In the genomic region with DNA sequence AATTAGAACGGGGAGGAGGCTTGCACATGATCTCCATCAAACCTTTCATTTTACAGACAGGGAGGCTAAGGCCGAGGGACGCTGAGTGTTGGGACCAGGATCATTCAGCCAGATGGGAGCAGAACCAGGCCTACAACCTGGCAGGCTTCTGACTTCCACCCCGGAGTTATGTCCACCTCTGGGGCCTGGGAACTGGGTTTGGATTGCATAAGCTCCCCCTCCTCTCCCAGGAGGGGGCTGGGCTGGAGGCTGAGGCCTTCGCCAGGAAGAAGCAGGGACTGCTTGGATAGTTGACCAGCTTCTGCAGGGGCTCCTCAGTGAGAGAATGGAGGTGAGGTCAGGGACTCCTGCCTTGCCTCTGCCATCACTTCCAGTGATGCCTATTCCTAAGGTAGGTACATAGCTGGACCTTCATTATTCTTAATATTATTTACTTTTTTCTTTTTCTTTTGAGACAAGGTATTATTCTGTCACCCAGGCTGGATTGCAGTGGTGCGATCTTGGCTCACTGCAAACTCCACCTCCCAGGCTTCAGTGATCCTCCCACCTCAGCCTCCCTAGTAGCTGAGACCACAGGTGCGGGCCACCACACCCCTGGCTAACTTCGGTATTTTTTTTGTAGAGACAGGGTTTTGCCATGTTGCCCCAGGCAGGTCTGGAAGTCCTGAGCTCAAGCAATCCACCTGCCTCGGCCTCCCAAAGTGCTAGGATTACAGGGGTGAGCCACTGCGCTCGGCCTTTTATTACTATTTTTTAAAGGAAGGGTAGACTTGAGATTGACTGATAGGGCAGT, we compare ENCODE assay signal across 10 cellular contexts. TPM values are rescaled to one million over a fixed set of nuclear protein-coding genes. Genes with fewer than 3 reads are reported as not detected.
DNase-seq lines count a peak whose midpoint lies in the region; ATAC-seq, FAIRE-seq and TF ChIP-seq lines count a peak whose summit lies in the region.
"Had no signal": no experiment of that assay in that cellular context is flagged by ENCODE, and none has a peak within 500 bp of the region (broad histone marks: within the 10 kb centered on the region; RNA-seq: fewer than 3 reads in every experiment).

No MANE protein-coding gene starts in this region.

- no peaks in the 10 kb centered on the region for H3K9me3 Mint-ChIP-seq in Calu3 (ENCODE audit: low read depth, unreplicated experiment)
- H3K9me3 Mint-ChIP-seq in IgD-negative memory B cell = no peaks in the 10 kb centered on the region
- peaks cover 1% of the 10 kb centered on the region for H3K9me3 Mint-ChIP-seq in astrocyte (ENCODE audit: unreplicated experiment)
- H3K9me3 Mint-ChIP-seq in naive thymus-derived CD4-positive, alpha-beta T cell = no peaks in the 10 kb centered on the region

- H4K20me1 ChIP-seq in astrocyte (ENCODE audit: insufficient read depth, low read length) = no peaks in the 10 kb centered on the region

- intact Hi-C loops in Calu3 (cut with micrococcal nuclease; ENCODE audit: unreplicated experiment) = no loop called here
- intact Hi-C loops in naive thymus-derived CD4-positive, alpha-beta T cell (cut with micrococcal nuclease) = loop anchor here (1.0 to 5.0 kb wide), 7 partner anchors 92 to 1449 kb away; partner anchors contain the start of genes TAX1BP1 (in 2 of the 2), CBX3 (in 1 of the 2) and NFE2L3 (in 1 of the 2)

- FAIRE-seq in astrocyte (lab: Jason Lieb, UNC) = no peak
- FAIRE-seq: endothelial cell of umbilical vein had no signal

- no peaks in the 10 kb centered on the region for H3K27me3 Mint-ChIP-seq in Calu3 (ENCODE audit: unreplicated experiment)
- H3K27me3 Mint-ChIP-seq in IgD-negative memory B cell = no peaks in the 10 kb centered on the region
- H3K27me3 Mint-ChIP-seq in astrocyte (ENCODE audit: low read depth, unreplicated experiment) = peaks cover 2% of the 10 kb centered on the region
- peaks cover 0 to 6% (median 0%) of the 10 kb centered on the region in 5 donors for H3K27me3 Mint-ChIP-seq in naive thymus-derived CD4-positive, alpha-beta T cell

- H3K4me3 Mint-ChIP-seq in Calu3 (ENCODE audit: low read depth, unreplicated experiment) = peak overlapping the region; percentile 82
- H3K4me3 Mint-ChIP-seq in IgD-negative memory B cell = peak overlapping the region; percentile 86 to 98 (median 95)
- peak overlapping the region; percentile 84 for H3K4me3 Mint-ChIP-seq in astrocyte (ENCODE audit: unreplicated experiment)
- peak overlapping the region; percentile 78 to 94 (median 89) for H3K4me3 Mint-ChIP-seq in naive thymus-derived CD4-positive, alpha-beta T cell

- H3K36me3 ChIP-seq in astrocyte (ENCODE audit: insufficient read depth, low read length) = no peaks in the 10 kb centered on the region
- H3K36me3 ChIP-seq in naive thymus-derived CD4-positive, alpha-beta T cell (ENCODE audit: control insufficient read depth in 2 of 3, insufficient read depth in 3 of 3, low read length in 3 of 3) = no peaks in the 10 kb centered on the region
- H3K36me3 ChIP-seq: SJSA1 had no signal

- ATAC-seq in naive thymus-derived CD4-positive, alpha-beta T cell = no peak
- ATAC-seq in HG02678 (IDR thresholded peaks at IDR 0.05; ENCODE audit: unreplicated experiment) (no peak), GM19351 (IDR thresholded peaks at IDR 0.05; ENCODE audit: unreplicated experiment) (no peak)

- H3K27me3 ChIP-seq in astrocyte (ENCODE audit: insufficient read depth, low read length) = no peaks in the 10 kb centered on the region
- H3K27me3 ChIP-seq in naive thymus-derived CD4-positive, alpha-beta T cell (ENCODE audit: control insufficient read depth in 2 of 2, insufficient read depth in 2 of 2, low read length in 2 of 2) = no peaks in the 10 kb centered on the region

- H3K4me2 ChIP-seq in astrocyte (ENCODE audit: low read length) = no peak overlapping the region

- TF ChIP-seq CTCF in Calu3 (IDR thresholded peaks at IDR 0.05; ENCODE audit: unreplicated experiment) (no peak), astrocyte (IDR thresholded peaks at IDR 0.05; ENCODE audit: insufficient read depth, low read depth, low read length) (no peak)

- BruUV-seq in Calu3 (replicated peaks; lab: Mats Ljungman, UMichigan) = no TSS peak

- H3K4me3 ChIP-seq in astrocyte (ENCODE audit: insufficient read depth, low read depth, low read length) = no peak overlapping the region
- peak overlapping the region; percentile 88 for H3K4me3 ChIP-seq in naive thymus-derived CD4-positive, alpha-beta T cell (ENCODE audit: low read length)

- DNase-seq in Calu3 = no peak
- no peak for DNase-seq in astrocyte (ENCODE audit: low read depth)
- DNase-seq in naive thymus-derived CD4-positive, alpha-beta T cell = no peak
- DNase-seq in pons (ENCODE audit: low spot score) = no peak
- no peak for DNase-seq in COLO829 (ENCODE audit: low spot score)

- H3K27ac Mint-ChIP-seq in Calu3 (ENCODE audit: unreplicated experiment) = no peak overlapping the region
- peak overlapping the region; percentile 79 to 96 (median 92) for H3K27ac Mint-ChIP-seq in IgD-negative memory B cell
- H3K27ac Mint-ChIP-seq in astrocyte (ENCODE audit: unreplicated experiment) = no peak overlapping the region
- H3K27ac Mint-ChIP-seq in naive thymus-derived CD4-positive, alpha-beta T cell = peak overlapping the region in 6 of 9 donors; percentile 45 to 91 (median 72)

- no peak overlapping the region for H3K27ac ChIP-seq in astrocyte (ENCODE audit: low read depth, low read length)
- H3K27ac ChIP-seq in naive thymus-derived CD4-positive, alpha-beta T cell (ENCODE audit: low read depth, low read length) = no peak overlapping the region
- H3K27ac ChIP-seq: SJSA1 had no signal

- H3K4me1 ChIP-seq in astrocyte (ENCODE audit: insufficient read depth, low read length) = peaks cover 2% of the 10 kb centered on the region
- H3K4me1 ChIP-seq in naive thymus-derived CD4-positive, alpha-beta T cell (ENCODE audit: control insufficient read depth in 2 of 2, insufficient read depth in 2 of 2, low read length in 2 of 2) = peaks cover 25 to 30% of the 10 kb centered on the region in 2 donors

- H3K9ac ChIP-seq in astrocyte (ENCODE audit: low read length) = no peak overlapping the region

- POLR2A ChIA-PET in naive thymus-derived CD4-positive, alpha-beta T cell (lab: Charles Lee) = interaction anchor here (1.4 to 4.2 kb wide), 2 partner anchors 73 to 92 kb away, joined by 3 to 28 read pairs; partner anchors contain the start of genes CBX3 and HNRNPA2B1

- H2AFZ ChIP-seq in astrocyte (ENCODE audit: low read depth, low read length) = no peak overlapping the region

- H3K79me2 ChIP-seq in astrocyte (ENCODE audit: insufficient read depth, low read length) = no peaks in the 10 kb centered on the region

- H3K4me1 Mint-ChIP-seq in Calu3 (ENCODE audit: low read depth, unreplicated experiment) (peaks cover 13% of the 10 kb centered on the region), IgD-negative memory B cell (peaks cover 23 to 39% (median 29%) of the 10 kb centered on the region in 3 donors), astrocyte (ENCODE audit: low read depth, unreplicated experiment) (peaks cover 4% of the 10 kb centered on the region)
- peaks cover 22 to 45% (median 35%) of the 10 kb centered on the region in 7 donors for H3K4me1 Mint-ChIP-seq in naive thymus-derived CD4-positive, alpha-beta T cell

- H3K9me3 ChIP-seq in astrocyte (ENCODE audit: insufficient read depth, low read depth, low read length) = no peaks in the 10 kb centered on the region
- no peaks in the 10 kb centered on the region for H3K9me3 ChIP-seq in naive thymus-derived CD4-positive, alpha-beta T cell (ENCODE audit: control insufficient read depth in 2 of 3, low read length in 3 of 3)
- H3K9me3 ChIP-seq: SJSA1 had no signal

- H3K36me3 Mint-ChIP-seq in Calu3 (ENCODE audit: insufficient read depth, unreplicated experiment) = peaks cover 21% of the 10 kb centered on the region
- H3K36me3 Mint-ChIP-seq in IgD-negative memory B cell = no peaks in the 10 kb centered on the region
- no peaks in the 10 kb centered on the region for H3K36me3 Mint-ChIP-seq in astrocyte (ENCODE audit: low read depth, unreplicated experiment)
- peaks cover 0 to 17% (median 0%) of the 10 kb centered on the region in 5 donors for H3K36me3 Mint-ChIP-seq in naive thymus-derived CD4-positive, alpha-beta T cell

- CTCF ChIA-PET in Calu3 (lab: Charles Lee) = no interaction called here
- CTCF ChIA-PET in naive thymus-derived CD4-positive, alpha-beta T cell (lab: Charles Lee) = interaction anchor here (0.7 to 0.9 kb wide), 2 partner anchors 90 to 202 kb away, joined by 4 read pairs; no protein-coding TSS in a partner anchor

RNA-seq across cellular contexts. Expression of gene SNX10, which starts 1.3 kb away (rescaled TPM):
- total RNA-seq in Calu3 (2022) (19.6 and 22.1 TPM in 2 replicates), astrocyte (5.4 and 6.3 TPM in 2 replicates)
- polyA plus RNA-seq in IgD-negative memory B cell = 112 TPM
- 10 to 100 TPM in 2 of 5 experiments, 1 to 10 TPM in 3; 5.0 to 37.0 (median 6.3) TPM for total RNA-seq in naive thymus-derived CD4-positive, alpha-beta T cell
- polyA plus RNA-seq in naive thymus-derived CD4-positive, alpha-beta T cell = 10 to 100 TPM in 1 of 2 donors, 1 to 10 TPM in 1; 7.2 to 11.3 TPM

Comparison
In these comparisons a context has a peak if more than half of its experiments do, and no peak if none do; other contexts are left out.
1. H3K27ac Mint-ChIP-seq: peak in IgD-negative memory B cell (3 of 3) and naive thymus-derived CD4-positive, alpha-beta T cell (6 of 9); none in Calu3 (single experiment) and astrocyte (single experiment).
2. Peak in every context shown above with its lines, with median percentiles within 50 percentile points of each other: H3K4me3 Mint-ChIP-seq.